8 cellular contexts compared by ENCODE assay signal in genomic region chr2:170815746-170816498, GRCh38. TPM values are rescaled to one million over a fixed set of nuclear protein-coding genes. Genes with fewer than 3 reads are reported as not detected.
A peak's percentile ranks its signal among the peaks of the same experiment; 100 is the strongest.
DNase-seq lines count a peak whose midpoint lies in the region; ATAC-seq, FAIRE-seq and TF ChIP-seq lines count a peak whose summit lies in the region.

No MANE protein-coding gene starts in this region.

- no peaks in the 10 kb centered on the region for H3K4me1 Mint-ChIP-seq in astrocyte (ENCODE audit: low read depth, unreplicated experiment)

- DNase-seq in NCI-H1105 (lab: John Stamatoyannopoulos, UW): peak; percentile 88
- peak; percentile 37 for DNase-seq in T follicular helper cell (ENCODE audit: low read depth)
- DNase-seq in astrocyte (ENCODE audit: low read depth): peak; percentile 16
- no peak for DNase-seq in occipital lobe (lab: John Stamatoyannopoulos, UW)

- H3K27me3 ChIP-seq in ACC112 (ENCODE audit: insufficient read depth, low read length): peaks cover 79% of the 10 kb centered on the region
- H3K27me3 ChIP-seq in astrocyte (ENCODE audit: insufficient read depth, low read length): peaks cover 73% of the 10 kb centered on the region
- H3K27me3 ChIP-seq in iPS-15b (ENCODE audit: control insufficient read depth, insufficient read depth, low read length): peaks cover 76% of the 10 kb centered on the region
- H3K27me3 ChIP-seq in skeletal muscle satellite cell (ENCODE audit: control insufficient read depth, insufficient read depth, low read length): peaks cover 76% of the 10 kb centered on the region

- H3K9ac ChIP-seq in astrocyte (ENCODE audit: low read length): no peak overlapping the region
- H3K9ac ChIP-seq in iPS-15b (ENCODE audit: low read depth, low read length): no peak overlapping the region
- H3K9ac ChIP-seq in skeletal muscle satellite cell (ENCODE audit: low read depth, low read length): no peak overlapping the region

- no peak overlapping the region for H3K27ac ChIP-seq in ACC112 (ENCODE audit: low read depth, low read length)
- no peak overlapping the region for H3K27ac ChIP-seq in astrocyte (ENCODE audit: low read depth, low read length)

- peaks cover 18% of the 10 kb centered on the region for H4K20me1 ChIP-seq in astrocyte (ENCODE audit: insufficient read depth, low read length)

- H3K36me3 Mint-ChIP-seq in astrocyte (ENCODE audit: low read depth, unreplicated experiment): no peaks in the 10 kb centered on the region

- no peak for FAIRE-seq in astrocyte (lab: Jason Lieb, UNC)

- H2AFZ ChIP-seq in ACC112 (ENCODE audit: low read length, unreplicated experiment) (no peak overlapping the region), astrocyte (ENCODE audit: low read depth, low read length) (no peak overlapping the region)

- H3K4me3 Mint-ChIP-seq in astrocyte (ENCODE audit: unreplicated experiment): peak overlapping the region; percentile 80

- peak overlapping the region; percentile 12 for H3K27ac Mint-ChIP-seq in astrocyte (ENCODE audit: unreplicated experiment)

- no peaks in the 10 kb centered on the region for H3K9me3 ChIP-seq in astrocyte (ENCODE audit: insufficient read depth, low read depth, low read length)
- no peaks in the 10 kb centered on the region for H3K9me3 ChIP-seq in iPS-15b (ENCODE audit: control insufficient read depth, insufficient read depth, low read length)
- H3K9me3 ChIP-seq in skeletal muscle satellite cell (replicated peaks; ENCODE audit: low read length): no peaks in the 10 kb centered on the region

- TF ChIP-seq CTCF in astrocyte (IDR thresholded peaks at IDR 0.05; ENCODE audit: insufficient read depth, low read depth, low read length): peak; percentile 46

- H3K36me3 ChIP-seq in ACC112 (ENCODE audit: insufficient read depth, low read length) (no peaks in the 10 kb centered on the region), astrocyte (ENCODE audit: insufficient read depth, low read length) (no peaks in the 10 kb centered on the region), iPS-15b (ENCODE audit: control insufficient read depth, insufficient read depth, low read length) (no peaks in the 10 kb centered on the region), skeletal muscle satellite cell (ENCODE audit: insufficient read depth, low read length) (no peaks in the 10 kb centered on the region)

- H3K4me2 ChIP-seq in astrocyte (ENCODE audit: low read length) (peak overlapping the region; percentile 89), skeletal muscle satellite cell (ENCODE audit: low read length) (peak overlapping the region; percentile 96)

- H3K27me3 Mint-ChIP-seq in astrocyte (ENCODE audit: low read depth, unreplicated experiment): peaks cover 59% of the 10 kb centered on the region

- H3K79me2 ChIP-seq in ACC112 (ENCODE audit: control insufficient read depth, insufficient read depth, low read length, unreplicated experiment) (no peaks in the 10 kb centered on the region), astrocyte (ENCODE audit: insufficient read depth, low read length) (no peaks in the 10 kb centered on the region)

- peak overlapping the region; percentile 74 for H3K4me3 ChIP-seq in ACC112 (ENCODE audit: low read depth, low read length)
- H3K4me3 ChIP-seq in astrocyte (ENCODE audit: insufficient read depth, low read depth, low read length): peak overlapping the region; percentile 29
- peak overlapping the region; percentile 44 for H3K4me3 ChIP-seq in iPS-15b (ENCODE audit: low read depth, low read length)
- peak overlapping the region; percentile 66 for H3K4me3 ChIP-seq in skeletal muscle satellite cell (ENCODE audit: low read length)

- H3K4me1 ChIP-seq in ACC112 (ENCODE audit: control insufficient read depth, insufficient read depth, low read length, unreplicated experiment) (peaks cover 15% of the 10 kb centered on the region), astrocyte (ENCODE audit: insufficient read depth, low read length) (peaks cover 27% of the 10 kb centered on the region), iPS-15b (ENCODE audit: control insufficient read depth, insufficient read depth, low read length) (peaks cover 11% of the 10 kb centered on the region), skeletal muscle satellite cell (ENCODE audit: control insufficient read depth, insufficient read depth, low read length) (peaks cover 25% of the 10 kb centered on the region)

- H3K9me3 Mint-ChIP-seq in astrocyte (ENCODE audit: unreplicated experiment): peaks cover 7% of the 10 kb centered on the region

- peak; percentile 59 for ATAC-seq in GM18511 (IDR thresholded peaks at IDR 0.05; ENCODE audit: unreplicated experiment)

RNA-seq across cellular contexts. Expression of gene GAD1, which starts 0.8 kb away (rescaled TPM):
- total RNA-seq in astrocyte (4.5 and 4.7 TPM in 2 replicates), occipital lobe (58.2 TPM)
- total RNA-seq in skeletal muscle satellite cell (2012; rRNA removed): not detected in 2 replicates

RNA-seq across cellular contexts. Expression of gene ERICH2, which starts 45.7 kb away (rescaled TPM):
- 1.7 and 1.9 TPM in 2 replicates for total RNA-seq in astrocyte
- not detected in 2 replicates for total RNA-seq in skeletal muscle satellite cell (2012; rRNA removed)
- total RNA-seq in occipital lobe: not detected

Comparison
In these comparisons a context has a peak if more than half of its experiments do, and no peak if none do; other contexts are left out.
1. RNA of gene GAD1, which starts 0.8 kb away (total RNA-seq): 58.2 TPM in occipital lobe (single experiment); 4.5 to 4.7 TPM in astrocyte; every median in the first group is over 10 times any median in the second.
2. Peak in every context shown above with its lines, with median percentiles within 50 percentile points of each other: H3K4me3 ChIP-seq.